Comparison of ENCODE assay signal across 1 cellular context in genomic region chr3:10976770-10977169, GRCh38.
TF ChIP-seq lines count a peak whose summit lies in the region.

No MANE protein-coding gene starts in this region.

TF ChIP-seq in neural cell, 6 proteins besides CTCF, POLR2A, EP300 and RAD21:
- TF ChIP-seq MXI1 (conservative IDR thresholded peaks at IDR 0.05; ENCODE audit: poor library complexity, severe bottlenecking) (no peak), TAF1 (IDR thresholded peaks at IDR 0.05; ENCODE audit: low read depth) (no peak), EZH2 (IDR thresholded peaks at IDR 0.05; ENCODE audit: borderline replicate concordance, insufficient read depth, low read length, poor library complexity, severe bottlenecking) (no peak), REST (IDR thresholded peaks at IDR 0.05; ENCODE audit: borderline replicate concordance) (no peak)
TF ChIP-seq in neural cell: peak in this region for 0.
